ENCODE assay signal across 18 cellular contexts in the genomic region with DNA sequence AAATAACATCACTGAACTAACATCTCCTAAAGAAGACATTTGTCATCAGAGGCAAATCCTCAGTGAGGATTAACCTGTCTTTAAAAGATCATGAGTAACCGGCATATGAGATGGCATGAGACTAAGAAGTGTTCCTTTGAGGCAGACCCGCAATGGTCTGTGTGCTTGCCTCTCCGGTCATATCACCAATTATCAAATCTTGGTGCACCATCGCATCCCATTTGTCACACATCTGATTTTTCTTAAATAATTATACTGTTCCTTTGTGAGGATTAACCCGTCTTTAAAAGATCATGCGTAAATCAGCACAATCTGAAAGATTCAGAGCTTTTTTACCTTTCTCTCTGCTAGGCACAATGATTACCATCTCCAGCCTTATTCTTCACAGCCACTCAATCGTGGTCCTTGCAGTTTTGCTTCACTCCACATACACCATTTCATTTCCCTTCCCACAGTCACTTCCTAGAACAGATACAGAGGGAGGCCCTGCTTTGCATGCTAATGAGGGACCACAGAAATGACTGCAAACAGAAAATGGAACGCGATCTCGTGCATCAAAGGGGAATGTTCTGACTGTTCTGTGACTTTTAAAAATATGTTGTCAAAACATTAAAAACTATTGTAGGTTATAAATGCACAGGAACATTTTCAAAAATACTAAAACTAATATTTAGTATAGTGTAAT. TPM values are rescaled to one million over a fixed set of nuclear protein-coding genes. Genes with fewer than 3 reads are reported as not detected.
A peak's percentile ranks its signal among the peaks of the same experiment; 100 is the strongest.
ATAC-seq and TF ChIP-seq lines count a peak whose summit lies in the region.
"Not testable (repeated sequence)": the region's sequence is repeated elsewhere in the genome, so short reads cannot be mapped to it uniquely, and the experiment has no call there.
"Had no signal": no experiment of that assay in that cellular context is flagged by ENCODE, and none has a peak within 500 bp of the region (broad histone marks: within the 10 kb centered on the region; RNA-seq: fewer than 3 reads in every experiment).

No MANE protein-coding gene starts in this region.

- H3K9ac ChIP-seq in Loucy (ENCODE audit: low read depth, low read length, poor library complexity, severe bottlenecking), result not testable (repeated sequence)

- H3K4me1 ChIP-seq in Loucy (ENCODE audit: insufficient read depth, low read length, poor library complexity, severe bottlenecking), result not testable (repeated sequence)

- H2AFZ ChIP-seq in Loucy (ENCODE audit: low read length), result peak overlapping the region; percentile 84

- H3K9me3 ChIP-seq in Loucy (ENCODE audit: insufficient read depth, low read depth, low read length), result not testable (repeated sequence)

- H3K4me1 Mint-ChIP-seq in activated T-helper 17 cell treated with anti-CD3 and anti-CD28 coated beads, Interleukin-2, amount 50 U/mL, for 72 hours, result not testable (repeated sequence)

- H3K36me3 ChIP-seq in Loucy (ENCODE audit: insufficient read depth, low read length), result not testable (repeated sequence)

- ATAC-seq in GM18867 (IDR thresholded peaks at IDR 0.05; ENCODE audit: unreplicated experiment) (peak; percentile 91), GM19438 (IDR thresholded peaks at IDR 0.05; ENCODE audit: low read depth, unreplicated experiment) (peak; percentile 72), GM21717 (IDR thresholded peaks at IDR 0.05; ENCODE audit: unreplicated experiment) (peak; percentile 81), HG02870 (IDR thresholded peaks at IDR 0.05; ENCODE audit: unreplicated experiment) (peak; percentile 97), HG03159 (IDR thresholded peaks at IDR 0.05; ENCODE audit: unreplicated experiment) (peak; percentile 78)
- ATAC-seq in activated T-helper 17 cell treated with anti-CD3 and anti-CD28 coated beads, Interleukin-2, amount 50 U/mL, for 72 hours (replicated peaks), result peak; percentile 87

- not testable (repeated sequence) for H3K4me2 ChIP-seq in Loucy (ENCODE audit: low read depth, low read length, poor library complexity, severe bottlenecking)

- H3K9me2 ChIP-seq in Loucy (replicated peaks; ENCODE audit: low read depth, low read length), result not testable (repeated sequence)

- H3K36me3 Mint-ChIP-seq in activated T-helper 17 cell treated with anti-CD3 and anti-CD28 coated beads, Interleukin-2, amount 50 U/mL, for 72 hours (ENCODE audit: low read depth), result not testable (repeated sequence)

- H3K27me3 Mint-ChIP-seq in activated T-helper 17 cell treated with anti-CD3 and anti-CD28 coated beads, Interleukin-2, amount 50 U/mL, for 72 hours, result peaks cover 23% of the 10 kb centered on the region

- not testable (repeated sequence) for H3K27ac Mint-ChIP-seq in activated T-helper 17 cell treated with anti-CD3 and anti-CD28 coated beads, Interleukin-2, amount 50 U/mL, for 72 hours

- H3K27me3 ChIP-seq in Loucy (ENCODE audit: insufficient read depth, low read length, poor library complexity, severe bottlenecking), result not testable (repeated sequence)

- not testable (repeated sequence) for H3K4me3 Mint-ChIP-seq in activated T-helper 17 cell treated with anti-CD3 and anti-CD28 coated beads, Interleukin-2, amount 50 U/mL, for 72 hours

- TF ChIP-seq CTCF in Loucy (conservative IDR thresholded peaks at IDR 0.05; ENCODE audit: low read length), result not testable (repeated sequence)

- not testable (repeated sequence) for H3K9me3 Mint-ChIP-seq in activated T-helper 17 cell treated with anti-CD3 and anti-CD28 coated beads, Interleukin-2, amount 50 U/mL, for 72 hours

- H3F3A ChIP-seq in Loucy (ENCODE audit: low read depth), result not testable (repeated sequence)

- not testable (repeated sequence) for H4K20me1 ChIP-seq in Loucy (ENCODE audit: insufficient read depth, low read length, poor library complexity, severe bottlenecking)

- H3K79me2 ChIP-seq in Loucy (ENCODE audit: insufficient read depth, low read length), result not testable (repeated sequence)

- H3K4me3 ChIP-seq in Loucy (ENCODE audit: low read length, poor library complexity, severe bottlenecking), result not testable (repeated sequence)

RNA-seq across cellular contexts. Expression of a gene that starts 24.5 kb away (rescaled TPM):
- not detected for total RNA-seq in activated T-helper 17 cell treated with anti-CD3 and anti-CD28 coated beads, Interleukin-2, amount 50 U/mL, for 72 hours
- total RNA-seq: activated naive CD8-positive, alpha-beta T cell treated with anti-CD3 and anti-CD28 coated beads, Interleukin-2, amount 10 ng/mL, durations not matched to agents 7 days and 5 days; activated T-helper 2 cell treated with anti-CD3 and anti-CD28 coated beads, Interferon-gamma antibody, Interleukin-2, Interleukin-4, amounts not matched to agents 10 μg/mL and 5 μg/mL and 100 μg/mL, durations not matched to agents 14 hours and 24 hours and 36 hours; CD4-positive, CD25-positive, alpha-beta regulatory T cell; dermis microvascular lymphatic vessel endothelial cell; kidney epithelial cell; lower lobe of right lung; mucosa of descending colon; RPMI7951; sciatic nerve; SK-MEL-5; T-helper 1 cell treated with Interleukin-12 subunit alpha and Interleukin-12 subunit beta and Interleukin-4 antibody, amounts not matched to agents 30 ng/mL and 1 ng/mL, for 36 hours had no signal

RNA-seq across cellular contexts. Expression of a gene that starts 40.8 kb away (rescaled TPM):
- total RNA-seq in activated T-helper 17 cell treated with anti-CD3 and anti-CD28 coated beads, Interleukin-2, amount 50 U/mL, for 72 hours, result 100 to 1,000 TPM in 1 of 2 donors, 10 to 100 TPM in 1; 96.0 to 112 TPM
